In genomic region chr14:30020271-30020670, GRCh38 we compare ENCODE assay signal across 15 cellular contexts.
"Had no signal": no experiment of that assay in that cellular context is flagged by ENCODE, and none has a peak within 500 bp of the region (broad histone marks: within the 10 kb centered on the region; RNA-seq: fewer than 3 reads in every experiment).

No MANE protein-coding gene starts in this region.

- H3K27me3 ChIP-seq: dorsolateral prefrontal cortex, thyroid gland had no signal

- H3K27ac ChIP-seq: dorsolateral prefrontal cortex, lower lobe of right lung, thyroid gland had no signal

- H3K9me3 ChIP-seq: lower lobe of right lung, thyroid gland had no signal

- ATAC-seq: activated CD8-positive, alpha-beta T cell treated with anti-CD3 and anti-CD28 coated beads for 36 hours; left colon; lower lobe of right lung; natural killer cell had no signal

- H3K4me3 ChIP-seq: dorsolateral prefrontal cortex, lower lobe of right lung, thyroid gland had no signal

- DNase-seq: activated CD4-positive, alpha-beta T cell treated with anti-CD3 and anti-CD28 coated beads for 48 hours; activated CD4-positive, CD25-positive, alpha-beta regulatory T cell; activated CD8-positive, alpha-beta T cell treated with anti-CD3 and anti-CD28 coated beads for 36 hours; activated naive CD4-positive, alpha-beta T cell treated with anti-CD3 and anti-CD28 coated beads for 36 hours; activated T-cell treated with anti-CD3 and anti-CD28 coated beads, Interleukin-2, amount 50 U/mL, for 24 hours; anterior cingulate cortex; caudate nucleus; dorsolateral prefrontal cortex; left colon; lower lobe of right lung; natural killer cell; stimulated activated CD4-positive, alpha-beta T cell treated with anti-CD3 and anti-CD28 coated beads, Interleukin-12 subunit alpha, Interleukin-12 subunit beta, amount 100 ng/mL, for 4 hours; stimulated activated CD4-positive, alpha-beta T cell treated with anti-CD3 and anti-CD28 coated beads, Interleukin-1b, Interleukin-23, amount 100 ng/mL, for 48 hours; stimulated activated naive CD4-positive, alpha-beta T cell treated with Interleukin-2 at 50 U/mL for 16 hours; thyroid gland had no signal

- H3K36me3 ChIP-seq: lower lobe of right lung, thyroid gland had no signal
